7 cellular contexts compared by ENCODE assay signal in genomic region chr2:50746526-50746925, GRCh38.
DNase-seq lines count a peak whose midpoint lies in the region; ATAC-seq and TF ChIP-seq lines count a peak whose summit lies in the region.

No MANE protein-coding gene starts in this region.

- no peaks in the 10 kb centered on the region for H3K4me1 Mint-ChIP-seq in HFFc6 (ENCODE audit: low read depth)
- no peaks in the 10 kb centered on the region for H3K4me1 Mint-ChIP-seq in activated CD4-positive, alpha-beta memory T cell treated with anti-CD3 and anti-CD28 coated beads, Interleukin-2, amount 10 ng/mL, durations not matched to agents 7 days and 5 days

- no peak overlapping the region for H3K27ac ChIP-seq in PC-3 (ENCODE audit: low read length)

- H3K4me3 ChIP-seq in GM12875 (ENCODE audit: low read depth, low read length), result no peak overlapping the region
- no peak overlapping the region for H3K4me3 ChIP-seq in PC-3 (ENCODE audit: low read length)

- H3K9me2 ChIP-seq in PC-3 (replicated peaks; ENCODE audit: low read length), result no peaks in the 10 kb centered on the region

- no peak overlapping the region for H3K27ac Mint-ChIP-seq in HFFc6
- H3K27ac Mint-ChIP-seq in activated CD4-positive, alpha-beta memory T cell treated with anti-CD3 and anti-CD28 coated beads, Interleukin-2, amount 10 ng/mL, durations not matched to agents 7 days and 5 days, result no peak overlapping the region

- TF ChIP-seq CTCF in GM12875 (IDR thresholded peaks at IDR 0.05; ENCODE audit: borderline replicate concordance, insufficient read depth, low read depth, low read length) (peak; percentile 76), HFFc6 (IDR thresholded peaks at IDR 0.05) (peak; percentile 48), PC-3 (conservative IDR thresholded peaks at IDR 0.05; ENCODE audit: low read depth, low read length) (peak; percentile 75)

- intact Hi-C loops in PC-3 (cut with micrococcal nuclease), result loop anchor here (10.0 kb wide), 1 partner anchor 212 kb away; no protein-coding TSS in a partner anchor

- H3K79me2 ChIP-seq in PC-3 (ENCODE audit: low read length), result no peaks in the 10 kb centered on the region

- no peak overlapping the region for H3K4me3 Mint-ChIP-seq in HFFc6
- H3K4me3 Mint-ChIP-seq in activated CD4-positive, alpha-beta memory T cell treated with anti-CD3 and anti-CD28 coated beads, Interleukin-2, amount 10 ng/mL, durations not matched to agents 7 days and 5 days, result no peak overlapping the region

- H3K36me3 Mint-ChIP-seq in HFFc6 (ENCODE audit: low read depth), result no peaks in the 10 kb centered on the region
- H3K36me3 Mint-ChIP-seq in activated CD4-positive, alpha-beta memory T cell treated with anti-CD3 and anti-CD28 coated beads, Interleukin-2, amount 10 ng/mL, durations not matched to agents 7 days and 5 days (ENCODE audit: low read depth), result no peaks in the 10 kb centered on the region

- POLR2A ChIA-PET in PC-3 (lab: Charles Lee; ENCODE audit: unreplicated experiment), result no interaction called here
- POLR2A ChIA-PET in activated CD4-positive, alpha-beta memory T cell treated with anti-CD3 and anti-CD28 coated beads, Interleukin-2, amount 10 ng/mL, durations not matched to agents 7 days and 5 days (lab: Charles Lee), result no interaction called here

- H3K9ac ChIP-seq in PC-3 (ENCODE audit: low read length), result no peak overlapping the region

- H3F3A ChIP-seq in PC-3 (ENCODE audit: low read length, unreplicated experiment), result no peaks in the 10 kb centered on the region

- no peak for DNase-seq in HFFc6
- peak; percentile 53 for DNase-seq in PC-3
- DNase-seq in hepatic stellate cell (ENCODE audit: low spot score), result peak; percentile 2
- DNase-seq in activated CD4-positive, alpha-beta memory T cell treated with anti-CD3 and anti-CD28 coated beads, Interleukin-2, amount 10 ng/mL, durations not matched to agents 7 days and 5 days, result no peak
- no peak for DNase-seq in NCI-H1105 treated with DMSO at 0.1 percent for 48 hours (lab: John Stamatoyannopoulos, UW)
- DNase-seq in stimulated activated CD4-positive, alpha-beta T cell treated with anti-CD3 and anti-CD28 coated beads, Interleukin-4, amount 100 ng/mL, for 4 hours, result no peak

- H3K27me3 ChIP-seq in PC-3 (ENCODE audit: low read length), result no peaks in the 10 kb centered on the region

- H4K20me1 ChIP-seq in PC-3 (ENCODE audit: low read length), result no peaks in the 10 kb centered on the region

- peak; percentile 38; the same call in 1 of the 2 replicates for ATAC-seq in PC-3

- peaks cover 11% of the 10 kb centered on the region for H3K9me3 Mint-ChIP-seq in HFFc6
- H3K9me3 Mint-ChIP-seq in activated CD4-positive, alpha-beta memory T cell treated with anti-CD3 and anti-CD28 coated beads, Interleukin-2, amount 10 ng/mL, durations not matched to agents 7 days and 5 days, result no peaks in the 10 kb centered on the region

- no peaks in the 10 kb centered on the region for H3K36me3 ChIP-seq in PC-3 (ENCODE audit: low read depth, low read length)

- CTCF ChIA-PET in PC-3 (lab: Charles Lee), result no interaction called here
- CTCF ChIA-PET in activated CD4-positive, alpha-beta memory T cell treated with anti-CD3 and anti-CD28 coated beads, Interleukin-2, amount 10 ng/mL, durations not matched to agents 7 days and 5 days (lab: Charles Lee), result no interaction called here

- no TSS peak for BruUV-seq in PC-3 (replicated peaks; lab: Mats Ljungman, UMichigan)

- no peak overlapping the region for H2AFZ ChIP-seq in PC-3 (ENCODE audit: low read length)

- H3K4me1 ChIP-seq in PC-3 (ENCODE audit: insufficient read depth, low read length), result 0 out of 2 replicates have a peak, but pooled peaks cover 3% of the 10 kb centered on the region

- H3K9me3 ChIP-seq in PC-3 (ENCODE audit: low read length), result no peaks in the 10 kb centered on the region

- no peak overlapping the region for H3K4me2 ChIP-seq in PC-3 (ENCODE audit: low read length)

- H3K27me3 Mint-ChIP-seq in HFFc6 (ENCODE audit: insufficient read depth), result no peaks in the 10 kb centered on the region
- H3K27me3 Mint-ChIP-seq in activated CD4-positive, alpha-beta memory T cell treated with anti-CD3 and anti-CD28 coated beads, Interleukin-2, amount 10 ng/mL, durations not matched to agents 7 days and 5 days, result no peaks in the 10 kb centered on the region

Comparison
In these comparisons a context has a peak if more than half of its experiments do, and no peak if none do; other contexts are left out.
1. DNase-seq: peak in PC-3 (single experiment) and hepatic stellate cell (single experiment); none in HFFc6 (single experiment), activated CD4-positive, alpha-beta memory T cell treated with anti-CD3 and anti-CD28 coated beads, Interleukin-2, amount 10 ng/mL, durations not matched to agents 7 days and 5 days (single experiment), NCI-H1105 treated with DMSO at 0.1 percent for 48 hours (single experiment) and stimulated activated CD4-positive, alpha-beta T cell treated with anti-CD3 and anti-CD28 coated beads, Interleukin-4, amount 100 ng/mL, for 4 hours (0 of 2).
2. Peak in every context shown above with its lines, with median percentiles within 50 percentile points of each other: CTCF ChIP-seq.